22 cellular contexts compared by ENCODE assay signal in genomic region chr17:68903294-68903693, GRCh38. TPM values are rescaled to one million over a fixed set of nuclear protein-coding genes. Genes with fewer than 3 reads are reported as not detected.
"Had no signal": no experiment of that assay in that cellular context is flagged by ENCODE, and none has a peak within 500 bp of the region (broad histone marks: within the 10 kb centered on the region; RNA-seq: fewer than 3 reads in every experiment).

No MANE protein-coding gene starts in this region.

- H3K27ac ChIP-seq: psoas muscle, skin epidermis, spleen, thyroid gland had no signal

- H3K9me3 Mint-ChIP-seq: stimulated activated naive CD8-positive, alpha-beta T cell treated with anti-CD3 and anti-CD28 coated beads, Interleukin-15, Interleukin-2, amounts not matched to agents 100 ng/mL and 50 ng/mL, for 24 hours had no signal

- H3K36me3 ChIP-seq: spleen, thyroid gland had no signal

- H3K4me1 Mint-ChIP-seq: naive thymus-derived CD4-positive, alpha-beta T cell; nephron had no signal

- H3K27me3 ChIP-seq: spleen, thyroid gland had no signal

- H3K4me3 ChIP-seq: lung, psoas muscle, skin epidermis, spleen, thyroid gland had no signal

- H3K9me3 ChIP-seq: psoas muscle, thyroid gland had no signal

- DNase-seq: cortex of kidney; effector CD4-positive, alpha-beta T cell; head of caudate nucleus; mesenchymal stem cell; midbrain; naive thymus-derived CD4-positive, alpha-beta T cell; nucleus accumbens; posterior cingulate gyrus; psoas muscle; right cardiac atrium; spleen; stimulated activated CD4-positive, alpha-beta T cell treated with anti-CD3 and anti-CD28 coated beads, Interleukin-4, amount 100 ng/mL, for 4 hours; thyroid gland; trophoblast cell had no signal

- H3K27me3 Mint-ChIP-seq: stimulated activated memory B cell treated with anti-CD40 and anti-IgM and Interleukin-4, amounts not matched to agents 10 μg/mL and 1 μg/mL and 100 μg/mL, for 72 hours; stimulated activated naive CD8-positive, alpha-beta T cell treated with anti-CD3 and anti-CD28 coated beads, Interleukin-15, Interleukin-2, amounts not matched to agents 100 ng/mL and 50 ng/mL, for 24 hours had no signal

- H3K4me1 ChIP-seq: psoas muscle, thyroid gland had no signal

- H3K4me3 Mint-ChIP-seq: naive thymus-derived CD4-positive, alpha-beta T cell; nephron; stimulated activated memory B cell treated with anti-CD40 and anti-IgM and Interleukin-4, amounts not matched to agents 10 μg/mL and 1 μg/mL and 100 μg/mL, for 72 hours; stimulated activated naive CD8-positive, alpha-beta T cell treated with anti-CD3 and anti-CD28 coated beads, Interleukin-15, Interleukin-2, amounts not matched to agents 100 ng/mL and 50 ng/mL, for 24 hours had no signal

- H3K27ac Mint-ChIP-seq: naive thymus-derived CD4-positive, alpha-beta T cell; nephron; stimulated activated memory B cell treated with anti-CD40 and anti-IgM and Interleukin-4, amounts not matched to agents 10 μg/mL and 1 μg/mL and 100 μg/mL, for 72 hours; stimulated activated naive CD8-positive, alpha-beta T cell treated with anti-CD3 and anti-CD28 coated beads, Interleukin-15, Interleukin-2, amounts not matched to agents 100 ng/mL and 50 ng/mL, for 24 hours had no signal

- H3K36me3 Mint-ChIP-seq: naive thymus-derived CD4-positive, alpha-beta T cell; stimulated activated memory B cell treated with anti-CD40 and anti-IgM and Interleukin-4, amounts not matched to agents 10 μg/mL and 1 μg/mL and 100 μg/mL, for 72 hours had no signal

- ATAC-seq: naive thymus-derived CD4-positive, alpha-beta T cell; psoas muscle; right cardiac atrium; stimulated activated memory B cell treated with anti-CD40 and anti-IgM and Interleukin-4, amounts not matched to agents 10 μg/mL and 1 μg/mL and 100 μg/mL, for 72 hours had no signal

- FAIRE-seq: frontal cortex, keratinocyte had no signal

RNA-seq across cellular contexts. Expression of gene ABCA8, which starts 51.9 kb away (rescaled TPM):
- total RNA-seq: naive thymus-derived CD4-positive, alpha-beta T cell; renal cortical epithelial cell had no signal
- polyA plus RNA-seq: naive thymus-derived CD4-positive, alpha-beta T cell had no signal
